ENCODE assay signal across 20 cellular contexts in the genomic region with DNA sequence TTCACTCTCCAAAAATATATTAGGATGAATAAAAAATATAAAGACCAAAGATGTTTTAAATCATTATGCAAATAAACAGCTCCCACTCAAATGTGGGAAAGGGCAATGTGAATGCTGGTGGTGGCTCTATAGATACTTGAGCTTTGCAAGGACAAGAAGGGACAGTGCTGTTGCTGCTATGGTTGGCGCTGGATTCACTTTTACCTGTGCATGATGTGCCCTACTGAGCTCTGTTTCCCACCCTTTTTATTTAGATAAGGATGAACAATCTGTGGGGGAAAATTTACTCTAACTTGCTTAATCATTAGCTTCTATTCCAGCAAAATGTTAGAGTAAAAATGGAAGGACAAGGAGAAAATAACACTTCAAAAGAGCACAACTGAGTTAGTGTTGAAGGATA.
"Had no signal": no experiment of that assay in that cellular context is flagged by ENCODE, and none has a peak within 500 bp of the region (broad histone marks: within the 10 kb centered on the region; RNA-seq: fewer than 3 reads in every experiment).

No MANE protein-coding gene starts in this region.

- ATAC-seq: esophagus mucosa; heart left ventricle; left cardiac atrium; naive thymus-derived CD4-positive, alpha-beta T cell; psoas muscle; stimulated activated naive B cell treated with anti-CD40 and anti-IgM and Interleukin-4, amounts not matched to agents 10 μg/mL and 1 μg/mL and 100 μg/mL, for 72 hours; stimulated activated naive CD8-positive, alpha-beta T cell treated with anti-CD3 and anti-CD28 coated beads, Interleukin-15, amount 100 ng/mL, for 72 hours; upper lobe of right lung had no signal

- H3K9me3 ChIP-seq: colonic mucosa, psoas muscle, testis, tibial nerve, upper lobe of right lung had no signal

- DNase-seq: colonic mucosa; effector CD8-positive, alpha-beta T cell; heart left ventricle; hippocampal formation; kidney; left cardiac atrium; mesendoderm; naive thymus-derived CD4-positive, alpha-beta T cell; psoas muscle; retina; stimulated activated CD4-positive, alpha-beta T cell treated with anti-CD3 and anti-CD28 coated beads, Interleukin-2, amount 100 ng/mL, for 24 hours; stimulated activated CD4-positive, alpha-beta T cell treated with anti-CD3 and anti-CD28 coated beads, Interleukin-4, amount 100 ng/mL, for 4 hours; stimulated activated naive B cell treated with anti-CD40 and anti-IgM and Interleukin-4, amounts not matched to agents 10 μg/mL and 1 μg/mL and 100 μg/mL, for 72 hours; stimulated activated naive CD8-positive, alpha-beta T cell treated with anti-CD3 and anti-CD28 coated beads, Interleukin-15, amount 100 ng/mL, for 72 hours; testis; upper lobe of right lung had no signal

- H3K4me1 Mint-ChIP-seq: naive thymus-derived CD4-positive, alpha-beta T cell; stimulated activated naive B cell treated with anti-CD40 and anti-IgM and Interleukin-4, amounts not matched to agents 10 μg/mL and 1 μg/mL and 100 μg/mL, for 72 hours; stimulated activated naive CD8-positive, alpha-beta T cell treated with anti-CD3 and anti-CD28 coated beads, Interleukin-15, amount 100 ng/mL, for 72 hours had no signal

- H3K27ac Mint-ChIP-seq: naive thymus-derived CD4-positive, alpha-beta T cell; stimulated activated naive B cell treated with anti-CD40 and anti-IgM and Interleukin-4, amounts not matched to agents 10 μg/mL and 1 μg/mL and 100 μg/mL, for 72 hours; stimulated activated naive CD8-positive, alpha-beta T cell treated with anti-CD3 and anti-CD28 coated beads, Interleukin-15, amount 100 ng/mL, for 72 hours had no signal

- H3K27me3 Mint-ChIP-seq: naive thymus-derived CD4-positive, alpha-beta T cell; stimulated activated naive B cell treated with anti-CD40 and anti-IgM and Interleukin-4, amounts not matched to agents 10 μg/mL and 1 μg/mL and 100 μg/mL, for 72 hours; stimulated activated naive CD8-positive, alpha-beta T cell treated with anti-CD3 and anti-CD28 coated beads, Interleukin-15, amount 100 ng/mL, for 72 hours had no signal

- H3K36me3 Mint-ChIP-seq: naive thymus-derived CD4-positive, alpha-beta T cell; stimulated activated naive B cell treated with anti-CD40 and anti-IgM and Interleukin-4, amounts not matched to agents 10 μg/mL and 1 μg/mL and 100 μg/mL, for 72 hours had no signal

- H3K36me3 ChIP-seq: colonic mucosa, heart left ventricle, tibial nerve, upper lobe of right lung, vagina had no signal

- H3K4me3 Mint-ChIP-seq: naive thymus-derived CD4-positive, alpha-beta T cell; neural crest cell; stimulated activated naive B cell treated with anti-CD40 and anti-IgM and Interleukin-4, amounts not matched to agents 10 μg/mL and 1 μg/mL and 100 μg/mL, for 72 hours; stimulated activated naive CD8-positive, alpha-beta T cell treated with anti-CD3 and anti-CD28 coated beads, Interleukin-15, amount 100 ng/mL, for 72 hours had no signal

- H3K27me3 ChIP-seq: colonic mucosa, heart left ventricle, testis, tibial nerve, upper lobe of right lung, vagina had no signal

- H3K4me1 ChIP-seq: colonic mucosa, heart left ventricle, psoas muscle, testis, tibial nerve, upper lobe of right lung, vagina had no signal

- H3K9me3 Mint-ChIP-seq: neural crest cell had no signal

- H3K27ac ChIP-seq: colonic mucosa, heart left ventricle, psoas muscle, testis, tibial nerve, upper lobe of right lung, vagina had no signal

- H3K4me3 ChIP-seq: colonic mucosa, heart left ventricle, psoas muscle, testis, tibial nerve, upper lobe of right lung, vagina had no signal
